In the genomic region with DNA sequence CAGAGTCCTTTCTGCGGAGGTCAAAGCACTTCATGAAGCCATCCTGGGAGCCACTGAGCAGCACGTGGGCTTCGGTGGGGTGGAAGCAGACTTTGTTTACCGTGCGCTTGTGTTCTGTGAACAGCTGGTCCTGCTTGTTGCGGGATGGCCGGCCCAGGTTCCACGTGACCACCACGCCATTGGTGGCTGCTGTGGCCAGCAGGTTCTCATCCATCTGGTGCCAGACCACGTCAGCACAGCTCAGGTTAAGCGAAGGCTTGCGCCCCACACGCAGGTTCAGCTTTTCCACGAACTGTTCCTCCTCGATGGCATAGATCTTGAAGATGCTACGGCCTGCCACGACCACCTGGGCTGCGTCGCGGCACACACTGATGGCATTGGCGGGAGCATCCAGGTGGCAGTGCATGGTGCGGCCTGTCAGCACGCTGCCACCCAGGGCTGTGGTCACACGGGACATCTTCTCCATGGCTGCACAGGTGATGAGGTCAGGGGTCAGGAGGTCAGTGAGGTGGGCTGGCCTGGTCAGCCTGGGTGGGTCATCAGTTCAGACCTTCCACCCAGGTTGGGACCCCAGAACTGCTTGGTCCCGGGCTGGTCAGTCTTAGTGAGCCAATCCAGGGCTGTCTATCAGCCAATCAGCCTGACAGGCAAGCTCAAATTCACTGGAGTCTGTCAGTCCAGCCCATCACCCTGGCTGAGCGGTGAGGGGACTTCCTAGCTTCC, we compare ENCODE assay signal across 8 cellular contexts. TPM values are rescaled to one million over a fixed set of nuclear protein-coding genes. Genes with fewer than 3 reads are reported as not detected.
A peak's percentile ranks its signal among the peaks of the same experiment; 100 is the strongest.
DNase-seq lines count a peak whose midpoint lies in the region; ATAC-seq, FAIRE-seq and TF ChIP-seq lines count a peak whose summit lies in the region.

No MANE protein-coding gene starts in this region.

- peak overlapping the region; percentile 81 for H2AK5ac ChIP-seq in mesendoderm (ENCODE audit: low read length)

- H3K18ac ChIP-seq in mesendoderm (ENCODE audit: low read length) = no peak overlapping the region

- DNase-seq in heart right ventricle (no peak), Right ventricle myocardium inferior (ENCODE audit: missing footprints) (no peak), brain microvascular endothelial cell (no peak), mesendoderm (no peak), urothelium cell line (ENCODE audit: low spot score) (no peak), NCI-H1048 (lab: John Stamatoyannopoulos, UW) (no peak), NCI-H2196 treated with DMSO at 0.1 percent for 48 hours (lab: John Stamatoyannopoulos, UW; ENCODE audit: unreplicated experiment) (no peak), NCI-H2196 (lab: John Stamatoyannopoulos, UW; ENCODE audit: unreplicated experiment) (no peak)

- peak overlapping the region; percentile 98 for H3K4me2 ChIP-seq in mesendoderm (ENCODE audit: low read length)

- peaks cover 13 to 33% (median 29%) of the 10 kb centered on the region in 7 donors for H3K27me3 ChIP-seq in heart right ventricle
- peaks cover 13% of the 10 kb centered on the region for H3K27me3 ChIP-seq in brain microvascular endothelial cell (replicated peaks)
- peaks cover 16% of the 10 kb centered on the region for H3K27me3 ChIP-seq in mesendoderm (ENCODE audit: insufficient read depth, low read length, poor library complexity)

- no peak for ATAC-seq in heart right ventricle
- no peak for ATAC-seq in Right ventricle myocardium inferior

- H3K9ac ChIP-seq in mesendoderm (ENCODE audit: low read length) = peak overlapping the region; percentile 92

- H3K79me1 ChIP-seq in mesendoderm (ENCODE audit: low read length) = peaks cover 9% of the 10 kb centered on the region

- intact Hi-C loops in heart right ventricle (cut with DNase I) (no loop called here), Right ventricle myocardium inferior (cut with DNase I) (loop anchor here (5.0 to 10.0 kb wide), 2 partner anchors 33 to 1645 kb away; a partner anchor contains a TSS)

- no peaks in the 10 kb centered on the region for H3K79me2 ChIP-seq in mesendoderm (ENCODE audit: control insufficient read depth, insufficient read depth, low read length)

- H4K5ac ChIP-seq in mesendoderm (ENCODE audit: low read length) = no peak overlapping the region

- peak; percentile 68 for FAIRE-seq in urothelium cell line (lab: Jason Lieb, UNC)

- H2BK15ac ChIP-seq in mesendoderm (replicated peaks; ENCODE audit: low read depth) = no peak overlapping the region

- WGBS in heart right ventricle, 2 donors = 85 to 87% methylated on average over 26 of the region's 26 CpGs
- no CpG with 5 or more reads among the region's 26 CpGs for WGBS in mesendoderm (ENCODE audit: extremely low coverage, insufficient coverage, low lambda C conversion rate)

- no peak overlapping the region for H3K4ac ChIP-seq in mesendoderm (ENCODE audit: low read depth, low read length)

- H3K36me3 ChIP-seq in heart right ventricle (peaks cover 0 to 26% (median 0%) of the 10 kb centered on the region in 9 donors), brain microvascular endothelial cell (replicated peaks) (peaks cover 5% of the 10 kb centered on the region), mesendoderm (ENCODE audit: control insufficient read depth, insufficient read depth, low read length) (no peaks in the 10 kb centered on the region)

- in situ Hi-C loops in brain microvascular endothelial cell (cut with HindIII; ENCODE audit: low pct_ligation_motif_present, low sequenced_read_pairs) = no loop called here

- H2BK120ac ChIP-seq in mesendoderm (ENCODE audit: low read depth, low read length) = no peak overlapping the region

- H3K23ac ChIP-seq in mesendoderm (ENCODE audit: low read length) = no peak overlapping the region

- H3K4me3 ChIP-seq in heart right ventricle = peak overlapping the region; percentile 71 to 100 (median 92)
- peak overlapping the region; percentile 82 for H3K4me3 ChIP-seq in brain microvascular endothelial cell (ENCODE audit: low read depth, low read length)
- peak overlapping the region; percentile 85 for H3K4me3 ChIP-seq in mesendoderm (ENCODE audit: low read length)

- H3K4me1 ChIP-seq in heart right ventricle (peaks cover 20 to 47% (median 36%) of the 10 kb centered on the region in 9 donors), mesendoderm (ENCODE audit: control insufficient read depth, low read depth, low read length) (peaks cover 3% of the 10 kb centered on the region)

- H3K27ac ChIP-seq in heart right ventricle (peak overlapping the region in 9 of 10 donors; percentile 83 to 94 (median 89)), brain microvascular endothelial cell (peak overlapping the region; percentile 67), mesendoderm (ENCODE audit: low read depth, low read length) (no peak overlapping the region)

- peak overlapping the region; percentile 93 for H3K56ac ChIP-seq in mesendoderm (ENCODE audit: low read length)

- no peak overlapping the region for H4K8ac ChIP-seq in mesendoderm (ENCODE audit: low read depth, low read length)

- no peak overlapping the region for H2BK5ac ChIP-seq in mesendoderm (ENCODE audit: low read length)

- TF ChIP-seq CTCF in heart right ventricle (IDR thresholded peaks at IDR 0.05) (no peak), brain microvascular endothelial cell (IDR thresholded peaks at IDR 0.05; ENCODE audit: low read depth, low read length, missing control alignments) (no peak)

- no peaks in the 10 kb centered on the region for H3K9me3 ChIP-seq in heart right ventricle

RNA-seq across cellular contexts. Expression of a gene that starts 0.9 kb away (rescaled TPM):
- total RNA-seq in heart right ventricle (1 to 10 TPM; 6.8 to 9.7 (median 8.4) TPM), Right ventricle myocardium inferior (7.8 TPM)
- 1 to 10 TPM; 7.2 to 9.2 TPM for polyA plus RNA-seq in heart right ventricle
- polyA plus RNA-seq in mesendoderm (2013, experiment 1 of 2) = 9.2 TPM
- polyA plus RNA-seq in mesendoderm (2013, experiment 2 of 2) = 8.9 TPM

RNA-seq across cellular contexts. Expression of a gene that starts 5.2 kb away (rescaled TPM):
- total RNA-seq in heart right ventricle (10 to 100 TPM; 36.9 to 50.6 (median 44.0) TPM), Right ventricle myocardium inferior (46.4 TPM)
- 10 to 100 TPM; 34.7 to 60.6 TPM for polyA plus RNA-seq in heart right ventricle
- 42.7 TPM for polyA plus RNA-seq in mesendoderm (2013, experiment 1 of 2)
- polyA plus RNA-seq in mesendoderm (2013, experiment 2 of 2) = 41.5 TPM

RNA-seq across cellular contexts. Expression of a gene that starts 9.1 kb away (rescaled TPM):
- 100 to 1,000 TPM; 101 to 147 (median 116) TPM for total RNA-seq in heart right ventricle
- polyA plus RNA-seq in heart right ventricle = 100 to 1,000 TPM in 1 of 2 donors, 10 to 100 TPM in 1; 92.7 to 165 TPM
- total RNA-seq in Right ventricle myocardium inferior = 120 TPM
- polyA plus RNA-seq in mesendoderm (2013, experiment 1 of 2) = 69.6 TPM
- polyA plus RNA-seq in mesendoderm (2013, experiment 2 of 2) = 69.7 TPM

RNA-seq across cellular contexts. Expression of a gene that starts 13.9 kb away (rescaled TPM):
- total RNA-seq in heart right ventricle (1 to 10 TPM; 1.2 to 2.6 (median 2.1) TPM), Right ventricle myocardium inferior (2.1 TPM)
- 1 to 10 TPM in 1 of 2 donors, under 1 TPM in 1; 0.90 to 7.4 TPM for polyA plus RNA-seq in heart right ventricle
- 0.22 TPM for polyA plus RNA-seq in mesendoderm (2013, experiment 1 of 2)
- 0.32 TPM for polyA plus RNA-seq in mesendoderm (2013, experiment 2 of 2)

RNA-seq across cellular contexts. Expression of a gene that starts 16.3 kb away (rescaled TPM):
- total RNA-seq in heart right ventricle (under 1 TPM in 6 of 10 donors, not detected in 4; 0.07 to 0.64 (median 0.12) TPM), Right ventricle myocardium inferior (not detected)
- polyA plus RNA-seq in heart right ventricle = under 1 TPM; 0.04 to 0.07 TPM
- polyA plus RNA-seq in mesendoderm (2013, experiment 1 of 2) = 1.1 TPM
- 1.2 TPM for polyA plus RNA-seq in mesendoderm (2013, experiment 2 of 2)
